Comparison of ENCODE assay signal across 8 cellular contexts in genomic region chr21:41895643-41896493, GRCh38. TPM values are rescaled to one million over a fixed set of nuclear protein-coding genes. Genes with fewer than 3 reads are reported as not detected.
A peak's percentile ranks its signal among the peaks of the same experiment; 100 is the strongest.
DNase-seq lines count a peak whose midpoint lies in the region; ATAC-seq and TF ChIP-seq lines count a peak whose summit lies in the region.

No MANE protein-coding gene starts in this region.

- H3K4me3 Mint-ChIP-seq in activated naive CD4-positive, alpha-beta T cell treated with anti-CD3 and anti-CD28 coated beads, Interleukin-2, amount 10 ng/mL, durations not matched to agents 7 days and 5 days, result no peak overlapping the region
- H3K4me3 Mint-ChIP-seq in naive thymus-derived CD4-positive, alpha-beta T cell, result peak overlapping the region in 8 of 10 donors; percentile 35 to 70 (median 51)

- H3K27me3 Mint-ChIP-seq in activated naive CD4-positive, alpha-beta T cell treated with anti-CD3 and anti-CD28 coated beads, Interleukin-2, amount 10 ng/mL, durations not matched to agents 7 days and 5 days, result no peaks in the 10 kb centered on the region
- no peaks in the 10 kb centered on the region for H3K27me3 Mint-ChIP-seq in naive thymus-derived CD4-positive, alpha-beta T cell

- DNase-seq in CD1c-positive myeloid dendritic cell (ENCODE audit: extremely low spot score) (peak; percentile 8), OCI-LY7 (ENCODE audit: low spot score) (peak; percentile 46), GM03348 (ENCODE audit: low spot score) (no peak), vagina (ENCODE audit: extremely low spot score in 2 of 2) (no peak)
- peak; percentile 81 for DNase-seq in activated naive CD4-positive, alpha-beta T cell treated with anti-CD3 and anti-CD28 coated beads, Interleukin-2, amount 10 ng/mL, durations not matched to agents 7 days and 5 days
- DNase-seq in naive thymus-derived CD4-positive, alpha-beta T cell, result peak in 8 of 9 donors; percentile 18 to 72 (median 58)

- ATAC-seq in naive thymus-derived CD4-positive, alpha-beta T cell, result peak; percentile 94
- no peak for ATAC-seq in GM18498 (IDR thresholded peaks at IDR 0.05; ENCODE audit: unreplicated experiment)
- ATAC-seq in GM21737 (IDR thresholded peaks at IDR 0.05; ENCODE audit: unreplicated experiment), result no peak

- no peak overlapping the region for H3K4me2 ChIP-seq in OCI-LY7 (ENCODE audit: low read length)

- H3K36me3 Mint-ChIP-seq in activated naive CD4-positive, alpha-beta T cell treated with anti-CD3 and anti-CD28 coated beads, Interleukin-2, amount 10 ng/mL, durations not matched to agents 7 days and 5 days, result peaks cover 4% of the 10 kb centered on the region
- H3K36me3 Mint-ChIP-seq in naive thymus-derived CD4-positive, alpha-beta T cell, result peaks cover 0 to 9% (median 3%) of the 10 kb centered on the region in 5 donors

- intact Hi-C loops in OCI-LY7 (cut with micrococcal nuclease; ENCODE audit: unreplicated experiment) (no loop called here), vagina (cut with DNase I) (no loop called here)
- intact Hi-C loops in naive thymus-derived CD4-positive, alpha-beta T cell (cut with micrococcal nuclease), result loop anchor here in 1 of 2 donors (1.0 to 5.0 kb wide), 5 partner anchors 17 to 221 kb away; partner anchors contain the start of gene PRDM15

- no peak overlapping the region for H3K4me3 ChIP-seq in OCI-LY7 (ENCODE audit: low read depth, low read length, poor library complexity, severe bottlenecking)
- no peak overlapping the region for H3K4me3 ChIP-seq in naive thymus-derived CD4-positive, alpha-beta T cell (ENCODE audit: low read length)
- H3K4me3 ChIP-seq in vagina, result no peak overlapping the region

- H3K79me2 ChIP-seq in OCI-LY7 (ENCODE audit: insufficient read depth, low read depth, low read length), result no peaks in the 10 kb centered on the region

- H3K27ac ChIP-seq in OCI-LY7 (ENCODE audit: low read depth, low read length, poor library complexity, severe bottlenecking) (no peak overlapping the region), vagina (no peak overlapping the region)
- H3K27ac ChIP-seq in naive thymus-derived CD4-positive, alpha-beta T cell (ENCODE audit: low read depth, low read length), result no peak overlapping the region

- no peak overlapping the region for H2AFZ ChIP-seq in OCI-LY7 (ENCODE audit: low read length)

- no peaks in the 10 kb centered on the region for H3K9me3 Mint-ChIP-seq in activated naive CD4-positive, alpha-beta T cell treated with anti-CD3 and anti-CD28 coated beads, Interleukin-2, amount 10 ng/mL, durations not matched to agents 7 days and 5 days
- H3K9me3 Mint-ChIP-seq in naive thymus-derived CD4-positive, alpha-beta T cell, result no peaks in the 10 kb centered on the region

- POLR2A ChIA-PET in OCI-LY7 (lab: Charles Lee), result interaction anchor here (0.9 to 1.2 kb wide), 4 partner anchors 10 to 58 kb away, joined by 3 to 6 read pairs (median 4); no protein-coding TSS in a partner anchor
- POLR2A ChIA-PET in naive thymus-derived CD4-positive, alpha-beta T cell (lab: Charles Lee), result interaction anchor here (0.6 to 1.5 kb wide), 5 partner anchors 17 to 222 kb away, joined by 3 to 12 read pairs (median 5); partner anchors contain the start of gene PRDM15

- no peaks in the 10 kb centered on the region for H3K9me3 ChIP-seq in OCI-LY7 (ENCODE audit: low read length)
- no peaks in the 10 kb centered on the region for H3K9me3 ChIP-seq in naive thymus-derived CD4-positive, alpha-beta T cell (ENCODE audit: control insufficient read depth in 2 of 3, low read length in 3 of 3)
- H3K9me3 ChIP-seq in vagina, result no peaks in the 10 kb centered on the region

- H3K36me3 ChIP-seq in OCI-LY7 (ENCODE audit: insufficient read depth, low read length) (no peaks in the 10 kb centered on the region), vagina (peaks cover 0 to 14% of the 10 kb centered on the region in 2 donors)
- H3K36me3 ChIP-seq in naive thymus-derived CD4-positive, alpha-beta T cell (ENCODE audit: control insufficient read depth in 2 of 3, insufficient read depth in 3 of 3, low read length in 3 of 3), result peaks cover 0 to under 1% (median 0%) of the 10 kb centered on the region in 3 experiments

- no TSS peak for BruUV-seq in OCI-LY7 (replicated peaks; lab: Mats Ljungman, UMichigan)

- no peak for TF ChIP-seq POLR2A in vagina (IDR thresholded peaks at IDR 0.05)

- CTCF ChIA-PET in OCI-LY7 (lab: Charles Lee; ENCODE audit: unreplicated experiment), result interaction anchor here (0.7 kb wide), 1 partner anchor 641 kb away, joined by 4 read pairs; no protein-coding TSS in a partner anchor
- CTCF ChIA-PET in activated naive CD4-positive, alpha-beta T cell treated with anti-CD3 and anti-CD28 coated beads, Interleukin-2, amount 10 ng/mL, durations not matched to agents 7 days and 5 days (lab: Charles Lee), result interaction anchor here (0.6 to 1.1 kb wide), 4 partner anchors 10 to 212 kb away, joined by 3 to 4 read pairs (median 3); no protein-coding TSS in a partner anchor
- CTCF ChIA-PET in naive thymus-derived CD4-positive, alpha-beta T cell (lab: Charles Lee), result interaction anchor here (0.6 to 2.1 kb wide), 9 partner anchors 16 to 439 kb away, joined by 3 to 11 read pairs (median 4); no protein-coding TSS in a partner anchor

- H3K4me1 Mint-ChIP-seq in activated naive CD4-positive, alpha-beta T cell treated with anti-CD3 and anti-CD28 coated beads, Interleukin-2, amount 10 ng/mL, durations not matched to agents 7 days and 5 days, result peaks cover 35% of the 10 kb centered on the region
- peaks cover 9 to 35% (median 21%) of the 10 kb centered on the region in 7 donors for H3K4me1 Mint-ChIP-seq in naive thymus-derived CD4-positive, alpha-beta T cell

- H3K4me1 ChIP-seq in OCI-LY7 (ENCODE audit: insufficient read depth, low read length, poor library complexity, severe bottlenecking) (peaks cover 22% of the 10 kb centered on the region), vagina (no peaks in the 10 kb centered on the region)
- H3K4me1 ChIP-seq in naive thymus-derived CD4-positive, alpha-beta T cell (ENCODE audit: control insufficient read depth in 2 of 2, insufficient read depth in 2 of 2, low read length in 2 of 2), result peaks cover 4 to 16% of the 10 kb centered on the region in 2 donors

- no peaks in the 10 kb centered on the region for H3K27me3 ChIP-seq in naive thymus-derived CD4-positive, alpha-beta T cell (ENCODE audit: control insufficient read depth in 2 of 2, insufficient read depth in 2 of 2, low read length in 2 of 2)
- H3K27me3 ChIP-seq in vagina, result no peaks in the 10 kb centered on the region

- H4K20me1 ChIP-seq in OCI-LY7 (ENCODE audit: insufficient read depth, low read length), result no peaks in the 10 kb centered on the region

- H3K27ac Mint-ChIP-seq in activated naive CD4-positive, alpha-beta T cell treated with anti-CD3 and anti-CD28 coated beads, Interleukin-2, amount 10 ng/mL, durations not matched to agents 7 days and 5 days, result no peak overlapping the region
- peak overlapping the region; percentile 34 to 91 (median 71) for H3K27ac Mint-ChIP-seq in naive thymus-derived CD4-positive, alpha-beta T cell

- TF ChIP-seq CTCF in OCI-LY7 (conservative IDR thresholded peaks at IDR 0.05; ENCODE audit: low read length), result peak; percentile 53
- no peak for TF ChIP-seq CTCF in vagina (IDR thresholded peaks at IDR 0.05)

- H3K9me2 ChIP-seq in OCI-LY7 (ENCODE audit: insufficient read depth, low read length), result no peaks in the 10 kb centered on the region

RNA-seq across cellular contexts. Expression of gene PRDM15, which starts 16.7 kb away (rescaled TPM):
- total RNA-seq in OCI-LY7 (2014; rRNA removed; shearing (Covaris generic)), result 19.7 and 30.5 TPM in 2 replicates
- total RNA-seq in OCI-LY7 (2022) (30.2 and 31.7 TPM in 2 replicates), vagina (31.2 TPM)
- 10 to 100 TPM in 4 of 5 experiments, 1 to 10 TPM in 1; 10.0 to 20.1 (median 15.9) TPM for total RNA-seq in naive thymus-derived CD4-positive, alpha-beta T cell
- polyA plus RNA-seq in naive thymus-derived CD4-positive, alpha-beta T cell, result 1 to 10 TPM; 1.3 to 2.0 TPM

RNA-seq across cellular contexts. Expression of gene C2CD2, which starts 58.0 kb away (rescaled TPM):
- 3.4 and 4.5 TPM in 2 replicates for total RNA-seq in OCI-LY7 (2014; rRNA removed; shearing (Covaris generic))
- total RNA-seq in OCI-LY7 (2022) (5.9 and 8.9 TPM in 2 replicates), vagina (36.1 TPM)
- 10 to 100 TPM in 4 of 5 experiments, 1 to 10 TPM in 1; 7.1 to 14.8 (median 14.0) TPM for total RNA-seq in naive thymus-derived CD4-positive, alpha-beta T cell
- 1 to 10 TPM; 2.8 to 4.9 TPM for polyA plus RNA-seq in naive thymus-derived CD4-positive, alpha-beta T cell

Comparison
In these comparisons a context has a peak if more than half of its experiments do, and no peak if none do; other contexts are left out.
1. DNase-seq: peak in CD1c-positive myeloid dendritic cell (single experiment), OCI-LY7 (single experiment), activated naive CD4-positive, alpha-beta T cell treated with anti-CD3 and anti-CD28 coated beads, Interleukin-2, amount 10 ng/mL, durations not matched to agents 7 days and 5 days (single experiment) and naive thymus-derived CD4-positive, alpha-beta T cell (8 of 9); none in GM03348 (single experiment) and vagina (0 of 2).